Comparison of ENCODE assay signal across 22 cellular contexts in the genomic region with DNA sequence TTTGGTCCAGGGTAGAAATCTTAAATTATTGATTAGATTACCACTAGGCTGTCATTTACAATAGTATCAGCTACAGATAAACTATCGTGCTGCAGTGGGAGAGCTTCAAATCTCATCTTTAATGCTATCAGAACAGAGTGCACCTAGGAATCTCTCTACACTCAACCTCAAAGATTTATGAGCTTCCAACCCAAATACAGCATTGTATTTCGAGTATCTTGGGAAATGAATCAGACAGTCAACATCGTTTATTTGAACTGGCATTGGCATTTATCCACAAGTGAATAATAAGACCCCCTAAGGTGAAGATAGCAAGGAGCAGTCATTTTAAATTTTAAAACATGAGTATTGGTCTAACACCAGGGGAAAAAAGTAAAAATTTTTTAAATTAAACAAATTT.
DNase-seq lines count a peak whose midpoint lies in the region; ATAC-seq and TF ChIP-seq lines count a peak whose summit lies in the region.
"Had no signal": no experiment of that assay in that cellular context is flagged by ENCODE, and none has a peak within 500 bp of the region (broad histone marks: within the 10 kb centered on the region; RNA-seq: fewer than 3 reads in every experiment).

No MANE protein-coding gene starts in this region.

- in situ Hi-C loops in astrocyte of the spinal cord (cut with HindIII; ENCODE audit: low sequenced_read_pairs): no loop called here

- H3K27me3 ChIP-seq in suprapubic skin: no peaks in the 10 kb centered on the region
- H3K27me3 ChIP-seq: esophagus squamous epithelium, hepatocyte, neural progenitor cell had no signal

- no peak for TF ChIP-seq POLR2A in suprapubic skin (IDR thresholded peaks at IDR 0.05)

- no peaks in the 10 kb centered on the region for H3K36me3 ChIP-seq in suprapubic skin
- H3K36me3 ChIP-seq: esophagus squamous epithelium, neural progenitor cell had no signal

- H3K4me3 ChIP-seq in astrocyte of the spinal cord (ENCODE audit: low read depth, low read length): no peak overlapping the region
- no peak overlapping the region for H3K4me3 ChIP-seq in suprapubic skin
- H3K4me3 ChIP-seq: esophagus squamous epithelium, hepatocyte, neural progenitor cell, psoas muscle had no signal

- H3K9me3 ChIP-seq in suprapubic skin: no peaks in the 10 kb centered on the region
- H3K9me3 ChIP-seq: esophagus squamous epithelium, psoas muscle had no signal

- H3K27ac ChIP-seq in suprapubic skin: no peak overlapping the region
- H3K27ac ChIP-seq: esophagus squamous epithelium, hepatocyte, neural progenitor cell, psoas muscle had no signal

- DNase-seq in DMS153 treated with DMSO at 0.1 percent for 48 hours (lab: John Stamatoyannopoulos, UW; ENCODE audit: unreplicated experiment): peak; percentile 75
- DNase-seq in NCI-H1092 treated with DMSO at 0.1 percent for 48 hours (lab: John Stamatoyannopoulos, UW): peak; percentile 52
- peak; percentile 49 for DNase-seq in NCI-H345 treated with DMSO at 0.1 percent for 48 hours (lab: John Stamatoyannopoulos, UW; ENCODE audit: unreplicated experiment)
- DNase-seq in astrocyte of the spinal cord (ENCODE audit: low read depth, low spot score): peak; percentile 12
- DNase-seq in suprapubic skin (ENCODE audit: low spot score in 2 of 2): no peak
- DNase-seq in HUDEP-2 (lab: John Stamatoyannopoulos, UW; ENCODE audit: unreplicated experiment in 76 of 76): no peak
- DNase-seq: activated CD4-positive, alpha-beta T cell treated with anti-CD3 and anti-CD28 coated beads for 48 hours; activated naive CD4-positive, alpha-beta T cell treated with anti-CD3 and anti-CD28 coated beads for 36 hours; activated T-cell treated with anti-CD3 and anti-CD28 coated beads, Interleukin-2, amount 50 U/mL, for 4 hours; amygdala; cortex of kidney; endodermal cell; esophagus squamous epithelium; NCI-H1048; NCI-H510A; psoas muscle; stimulated activated CD8-positive, alpha-beta memory T cell treated with anti-CD3 and anti-CD28 coated beads, Interleukin-4, amount 100 ng/mL, for 48 hours; trophoblast cell had no signal

- TF ChIP-seq EP300 in suprapubic skin (IDR thresholded peaks at IDR 0.05): no peak

- no peaks in the 10 kb centered on the region for H3K4me1 ChIP-seq in suprapubic skin
- H3K4me1 ChIP-seq: esophagus squamous epithelium, neural progenitor cell, psoas muscle had no signal

- WGBS in suprapubic skin: 19% methylated on average over 3 of the region's 3 CpGs

- TF ChIP-seq CTCF in astrocyte of the spinal cord (IDR thresholded peaks at IDR 0.05; ENCODE audit: low read depth, low read length) (no peak), suprapubic skin (IDR thresholded peaks at IDR 0.05) (no peak)

- ATAC-seq in HG02763 (IDR thresholded peaks at IDR 0.05; ENCODE audit: unreplicated experiment) (no peak), GM18511 (IDR thresholded peaks at IDR 0.05; ENCODE audit: unreplicated experiment) (no peak)
- ATAC-seq: activated T-cell treated with anti-CD3 and anti-CD28 coated beads, Interleukin-2, amount 50 U/mL, for 4 hours; psoas muscle had no signal

Comparison
In these comparisons a context has a peak if more than half of its experiments do, and no peak if none do; other contexts are left out.
1. DNase-seq: peak in DMS153 treated with DMSO at 0.1 percent for 48 hours (single experiment), NCI-H1092 treated with DMSO at 0.1 percent for 48 hours (single experiment), NCI-H345 treated with DMSO at 0.1 percent for 48 hours (single experiment) and astrocyte of the spinal cord (single experiment); none in suprapubic skin (0 of 2) and HUDEP-2 (0 of 76).